21 cellular contexts compared by ENCODE assay signal in the genomic region with DNA sequence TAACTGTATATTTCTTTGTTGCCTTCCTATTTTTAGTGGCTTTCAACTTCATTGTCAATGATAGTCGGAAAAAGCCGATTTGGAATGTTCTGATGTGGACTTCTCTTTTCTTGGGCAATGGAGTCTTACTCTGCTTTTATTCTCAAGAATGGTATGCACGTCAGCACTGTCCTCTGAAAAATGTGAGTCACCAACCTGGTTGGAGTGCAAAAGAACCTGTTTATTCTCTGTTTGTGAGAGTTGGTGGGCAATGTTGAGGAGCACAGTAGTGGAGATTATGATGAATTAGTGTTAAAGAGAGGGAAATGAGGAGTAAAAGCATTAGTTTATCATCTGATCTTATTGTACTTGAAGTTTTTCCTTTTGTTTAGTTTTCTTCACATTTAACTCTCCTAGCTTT. TPM values are rescaled to one million over a fixed set of nuclear protein-coding genes. Genes with fewer than 3 reads are reported as not detected.
DNase-seq lines count a peak whose midpoint lies in the region; ATAC-seq and TF ChIP-seq lines count a peak whose summit lies in the region.
"Had no signal": no experiment of that assay in that cellular context is flagged by ENCODE, and none has a peak within 500 bp of the region (broad histone marks: within the 10 kb centered on the region; RNA-seq: fewer than 3 reads in every experiment).

No MANE protein-coding gene starts in this region.

- H3K36me3 Mint-ChIP-seq in activated CD4-positive, alpha-beta memory T cell treated with anti-CD3 and anti-CD28 coated beads for 36 hours: peaks cover 39% of the 10 kb centered on the region
- peaks cover 66% of the 10 kb centered on the region for H3K36me3 Mint-ChIP-seq in activated CD4-positive, alpha-beta memory T cell treated with anti-CD3 and anti-CD28 coated beads, Interleukin-2, amount 10 ng/mL, durations not matched to agents 7 days and 5 days (ENCODE audit: low read depth)
- peaks cover 90% of the 10 kb centered on the region for H3K36me3 Mint-ChIP-seq in CD4-positive, alpha-beta T cell (ENCODE audit: low read depth)

- no peak for DNase-seq in activated CD4-positive, alpha-beta memory T cell treated with anti-CD3 and anti-CD28 coated beads for 36 hours
- DNase-seq in activated CD4-positive, alpha-beta memory T cell treated with anti-CD3 and anti-CD28 coated beads, Interleukin-2, amount 10 ng/mL, durations not matched to agents 7 days and 5 days: no peak
- no peak for DNase-seq in CD4-positive, alpha-beta T cell
- DNase-seq in amniotic epithelial cell (ENCODE audit: low read depth) (peak; percentile 50), iris pigment epithelial cell (ENCODE audit: low read depth) (peak; percentile 24), NCI-H1930 (lab: John Stamatoyannopoulos, UW) (no peak), DMS153 (lab: John Stamatoyannopoulos, UW) (no peak)
- DNase-seq: 8988T, Caco-2, GDM1, IMR-90, NCI-H1417 treated with DMSO at 0.1 percent for 48 hours, NCI-H187 treated with DMSO at 0.1 percent for 48 hours, NCI-H345, NCI-H524 treated with DMSO at 0.1 percent for 48 hours had no signal

- ATAC-seq in CD4-positive, alpha-beta T cell (ENCODE audit: poor library complexity): no peak
- ATAC-seq in GM19463 (IDR thresholded peaks at IDR 0.05; ENCODE audit: unreplicated experiment): no peak

- no peaks in the 10 kb centered on the region for H3K27me3 Mint-ChIP-seq in activated CD4-positive, alpha-beta memory T cell treated with anti-CD3 and anti-CD28 coated beads for 36 hours
- no peaks in the 10 kb centered on the region for H3K27me3 Mint-ChIP-seq in activated CD4-positive, alpha-beta memory T cell treated with anti-CD3 and anti-CD28 coated beads, Interleukin-2, amount 10 ng/mL, durations not matched to agents 7 days and 5 days
- no peaks in the 10 kb centered on the region for H3K27me3 Mint-ChIP-seq in CD4-positive, alpha-beta T cell

- no peaks in the 10 kb centered on the region for H3K9me3 Mint-ChIP-seq in activated CD4-positive, alpha-beta memory T cell treated with anti-CD3 and anti-CD28 coated beads for 36 hours
- H3K9me3 Mint-ChIP-seq in activated CD4-positive, alpha-beta memory T cell treated with anti-CD3 and anti-CD28 coated beads, Interleukin-2, amount 10 ng/mL, durations not matched to agents 7 days and 5 days: no peaks in the 10 kb centered on the region
- H3K9me3 Mint-ChIP-seq in CD4-positive, alpha-beta T cell: no peaks in the 10 kb centered on the region
- H3K9me3 Mint-ChIP-seq: CD14-positive monocyte had no signal

- CTCF ChIA-PET in activated CD4-positive, alpha-beta memory T cell treated with anti-CD3 and anti-CD28 coated beads for 36 hours (lab: Charles Lee): no interaction called here
- CTCF ChIA-PET in activated CD4-positive, alpha-beta memory T cell treated with anti-CD3 and anti-CD28 coated beads, Interleukin-2, amount 10 ng/mL, durations not matched to agents 7 days and 5 days (lab: Charles Lee): no interaction called here
- CTCF ChIA-PET in CD4-positive, alpha-beta T cell (lab: Charles Lee): interaction anchor here (1.1 kb wide), 1 partner anchor 17 kb away, joined by 3 read pairs; no protein-coding TSS in a partner anchor

- H3K4me1 Mint-ChIP-seq in activated CD4-positive, alpha-beta memory T cell treated with anti-CD3 and anti-CD28 coated beads for 36 hours (ENCODE audit: low read depth): peaks cover 15% of the 10 kb centered on the region
- H3K4me1 Mint-ChIP-seq in activated CD4-positive, alpha-beta memory T cell treated with anti-CD3 and anti-CD28 coated beads, Interleukin-2, amount 10 ng/mL, durations not matched to agents 7 days and 5 days: peaks cover 10% of the 10 kb centered on the region
- no peaks in the 10 kb centered on the region for H3K4me1 Mint-ChIP-seq in CD4-positive, alpha-beta T cell (ENCODE audit: low read depth)

- POLR2A ChIA-PET in activated CD4-positive, alpha-beta memory T cell treated with anti-CD3 and anti-CD28 coated beads for 36 hours (lab: Charles Lee): no interaction called here
- POLR2A ChIA-PET in activated CD4-positive, alpha-beta memory T cell treated with anti-CD3 and anti-CD28 coated beads, Interleukin-2, amount 10 ng/mL, durations not matched to agents 7 days and 5 days (lab: Charles Lee): no interaction called here
- POLR2A ChIA-PET in CD4-positive, alpha-beta T cell (lab: Charles Lee): no interaction called here

- no peak overlapping the region for H3K4me3 Mint-ChIP-seq in activated CD4-positive, alpha-beta memory T cell treated with anti-CD3 and anti-CD28 coated beads for 36 hours
- H3K4me3 Mint-ChIP-seq in activated CD4-positive, alpha-beta memory T cell treated with anti-CD3 and anti-CD28 coated beads, Interleukin-2, amount 10 ng/mL, durations not matched to agents 7 days and 5 days: no peak overlapping the region
- no peak overlapping the region for H3K4me3 Mint-ChIP-seq in CD4-positive, alpha-beta T cell
- H3K4me3 Mint-ChIP-seq: CD14-positive monocyte had no signal

- intact Hi-C loops in activated CD4-positive, alpha-beta memory T cell treated with anti-CD3 and anti-CD28 coated beads for 36 hours (cut with micrococcal nuclease): loop anchor here (5.0 kb wide), 1 partner anchor 54 kb away; no protein-coding TSS in a partner anchor
- intact Hi-C loops in CD4-positive, alpha-beta T cell (cut with DNase I, micrococcal nuclease): no loop called here

- H3K27me3 ChIP-seq in CD4-positive, alpha-beta T cell (ENCODE audit: control insufficient read depth, insufficient read depth, low read length): no peaks in the 10 kb centered on the region

- peak overlapping the region; percentile 42 for H3K27ac Mint-ChIP-seq in activated CD4-positive, alpha-beta memory T cell treated with anti-CD3 and anti-CD28 coated beads for 36 hours
- H3K27ac Mint-ChIP-seq in activated CD4-positive, alpha-beta memory T cell treated with anti-CD3 and anti-CD28 coated beads, Interleukin-2, amount 10 ng/mL, durations not matched to agents 7 days and 5 days: no peak overlapping the region
- H3K27ac Mint-ChIP-seq in CD4-positive, alpha-beta T cell: peak overlapping the region; percentile 47

- TF ChIP-seq CTCF in CD4-positive, alpha-beta T cell (IDR thresholded peaks at IDR 0.05): no peak

- H3K27ac ChIP-seq in CD4-positive, alpha-beta T cell (ENCODE audit: low read depth, low read length): no peak overlapping the region
- H3K27ac ChIP-seq: HL-60 had no signal

- H3K9me3 ChIP-seq in CD4-positive, alpha-beta T cell (ENCODE audit: control insufficient read depth, low read length): no peaks in the 10 kb centered on the region
- H3K9me3 ChIP-seq: Caco-2, HAP-1 had no signal

RNA-seq across cellular contexts. Expression of gene AXDND1, which starts 14.5 kb away (rescaled TPM):
- total RNA-seq in activated CD4-positive, alpha-beta memory T cell treated with anti-CD3 and anti-CD28 coated beads for 36 hours: under 1 TPM; 0.48 to 0.51 TPM
- total RNA-seq in activated CD4-positive, alpha-beta memory T cell treated with anti-CD3 and anti-CD28 coated beads, Interleukin-2, amount 10 ng/mL, durations not matched to agents 7 days and 5 days: under 1 TPM in 1 of 2 experiments, not detected in 1; 0.58 TPM
- 1 to 10 TPM; 1.1 TPM for total RNA-seq in CD4-positive, alpha-beta T cell
- total RNA-seq: Caco-2, Daoy, IMR-90, M059J had no signal

RNA-seq across cellular contexts. Expression of gene SOAT1, which starts 57.7 kb away (rescaled TPM):
- 10 to 100 TPM; 37.8 to 42.9 TPM for total RNA-seq in activated CD4-positive, alpha-beta memory T cell treated with anti-CD3 and anti-CD28 coated beads for 36 hours
- total RNA-seq in activated CD4-positive, alpha-beta memory T cell treated with anti-CD3 and anti-CD28 coated beads, Interleukin-2, amount 10 ng/mL, durations not matched to agents 7 days and 5 days: 10 to 100 TPM; 55.7 to 58.3 TPM
- 10 to 100 TPM; 35.7 to 37.2 TPM for total RNA-seq in CD4-positive, alpha-beta T cell

Comparison
In these comparisons a context has a peak if more than half of its experiments do, and no peak if none do; other contexts are left out.
1. DNase-seq: peak in amniotic epithelial cell (single experiment) and iris pigment epithelial cell (single experiment); none in activated CD4-positive, alpha-beta memory T cell treated with anti-CD3 and anti-CD28 coated beads for 36 hours (single experiment), activated CD4-positive, alpha-beta memory T cell treated with anti-CD3 and anti-CD28 coated beads, Interleukin-2, amount 10 ng/mL, durations not matched to agents 7 days and 5 days (single experiment), CD4-positive, alpha-beta T cell (0 of 10), NCI-H1930 (0 of 2) and DMS153 (single experiment).